ENCODE assay signal across 22 cellular contexts in genomic region chr13:68047889-68048288, GRCh38.
"Had no signal": no experiment of that assay in that cellular context is flagged by ENCODE, and none has a peak within 500 bp of the region (broad histone marks: within the 10 kb centered on the region; RNA-seq: fewer than 3 reads in every experiment).

No MANE protein-coding gene starts in this region.

- H3K9ac ChIP-seq: parathyroid adenoma had no signal

- H3K4me3 Mint-ChIP-seq: activated naive CD4-positive, alpha-beta T cell treated with anti-CD3 and anti-CD28 coated beads, Interleukin-2, amount 50 U/mL, for 24 hours; mesothelial cell of epicardium; natural killer cell treated with Interleukin-12 subunit alpha and Interleukin-12 subunit beta and Interleukin-15 and Interleukin-18, amount 100 ng/mL, for 72 hours; stimulated activated naive B cell treated with anti-CD40 and anti-IgM and Interleukin-4, amounts not matched to agents 10 μg/mL and 1 μg/mL and 100 μg/mL, for 72 hours had no signal

- H3K36me3 Mint-ChIP-seq: activated naive CD4-positive, alpha-beta T cell treated with anti-CD3 and anti-CD28 coated beads, Interleukin-2, amount 50 U/mL, for 24 hours; mesothelial cell of epicardium; natural killer cell treated with Interleukin-12 subunit alpha and Interleukin-12 subunit beta and Interleukin-15 and Interleukin-18, amount 100 ng/mL, for 72 hours; stimulated activated naive B cell treated with anti-CD40 and anti-IgM and Interleukin-4, amounts not matched to agents 10 μg/mL and 1 μg/mL and 100 μg/mL, for 72 hours had no signal

- H3K27me3 ChIP-seq: ascending aorta, esophagus muscularis mucosa, gastroesophageal sphincter, heart right ventricle, sigmoid colon, spleen, upper lobe of left lung had no signal

- DNase-seq: activated CD4-positive, alpha-beta T cell treated with anti-CD3 and anti-CD28 coated beads for 48 hours; activated CD4-positive, CD25-positive, alpha-beta regulatory T cell; activated CD8-positive, alpha-beta memory T cell treated with anti-CD3 and anti-CD28 coated beads, Interleukin-2, amount 50 U/mL, for 4 hours; activated gamma-delta T cell; activated T-cell treated with anti-CD3 and anti-CD28 coated beads, Interleukin-2, amount 50 U/mL, for 48 hours; effector CD4-positive, alpha-beta T cell; heart right ventricle; left cardiac atrium; lower lobe of right lung; sigmoid colon; spleen; stimulated activated naive B cell treated with anti-CD40 and anti-IgM and Interleukin-4, amounts not matched to agents 10 μg/mL and 1 μg/mL and 100 μg/mL, for 72 hours; T1000; upper lobe of left lung had no signal

- ATAC-seq: gastroesophageal sphincter; heart right ventricle; left cardiac atrium; lower lobe of right lung; natural killer cell treated with Interleukin-12 subunit alpha and Interleukin-12 subunit beta and Interleukin-15 and Interleukin-18, amount 100 ng/mL, for 72 hours; stimulated activated naive B cell treated with anti-CD40 and anti-IgM and Interleukin-4, amounts not matched to agents 10 μg/mL and 1 μg/mL and 100 μg/mL, for 72 hours had no signal

- H2AFZ ChIP-seq: parathyroid adenoma had no signal

- H3K36me3 ChIP-seq: ascending aorta, esophagus muscularis mucosa, gastroesophageal sphincter, heart right ventricle, lower lobe of right lung, sigmoid colon, spleen, thoracic aorta, upper lobe of left lung had no signal

- H3K27ac ChIP-seq: ascending aorta, esophagus muscularis mucosa, gastroesophageal sphincter, heart right ventricle, lower lobe of right lung, parathyroid adenoma, sigmoid colon, spleen, thoracic aorta, upper lobe of left lung had no signal

- H3K9me3 ChIP-seq: ascending aorta, esophagus muscularis mucosa, gastroesophageal sphincter, heart right ventricle, lower lobe of right lung, sigmoid colon, thoracic aorta, upper lobe of left lung had no signal

- H3K79me2 ChIP-seq: parathyroid adenoma had no signal

- H3K4me1 ChIP-seq: ascending aorta, esophagus muscularis mucosa, gastroesophageal sphincter, heart right ventricle, lower lobe of right lung, parathyroid adenoma, sigmoid colon, spleen, upper lobe of left lung had no signal

- H3K4me3 ChIP-seq: ascending aorta, esophagus muscularis mucosa, gastroesophageal sphincter, heart right ventricle, lower lobe of right lung, sigmoid colon, spleen, thoracic aorta, upper lobe of left lung had no signal

- H3K27ac Mint-ChIP-seq: activated naive CD4-positive, alpha-beta T cell treated with anti-CD3 and anti-CD28 coated beads, Interleukin-2, amount 50 U/mL, for 24 hours; mesothelial cell of epicardium; natural killer cell treated with Interleukin-12 subunit alpha and Interleukin-12 subunit beta and Interleukin-15 and Interleukin-18, amount 100 ng/mL, for 72 hours; stimulated activated naive B cell treated with anti-CD40 and anti-IgM and Interleukin-4, amounts not matched to agents 10 μg/mL and 1 μg/mL and 100 μg/mL, for 72 hours had no signal

- H3K27me3 Mint-ChIP-seq: activated naive CD4-positive, alpha-beta T cell treated with anti-CD3 and anti-CD28 coated beads, Interleukin-2, amount 50 U/mL, for 24 hours; natural killer cell treated with Interleukin-12 subunit alpha and Interleukin-12 subunit beta and Interleukin-15 and Interleukin-18, amount 100 ng/mL, for 72 hours; stimulated activated naive B cell treated with anti-CD40 and anti-IgM and Interleukin-4, amounts not matched to agents 10 μg/mL and 1 μg/mL and 100 μg/mL, for 72 hours had no signal

- H3K9me3 Mint-ChIP-seq: mesothelial cell of epicardium; stimulated activated naive B cell treated with anti-CD40 and anti-IgM and Interleukin-4, amounts not matched to agents 10 μg/mL and 1 μg/mL and 100 μg/mL, for 72 hours had no signal

- H3K4me1 Mint-ChIP-seq: activated naive CD4-positive, alpha-beta T cell treated with anti-CD3 and anti-CD28 coated beads, Interleukin-2, amount 50 U/mL, for 24 hours; stimulated activated naive B cell treated with anti-CD40 and anti-IgM and Interleukin-4, amounts not matched to agents 10 μg/mL and 1 μg/mL and 100 μg/mL, for 72 hours had no signal
